ENCODE assay signal across 27 cellular contexts in genomic region chr14:71196921-71197320, GRCh38.
DNase-seq lines count a peak whose midpoint lies in the region; ATAC-seq and FAIRE-seq lines count a peak whose summit lies in the region.
"Had no signal": no experiment of that assay in that cellular context is flagged by ENCODE, and none has a peak within 500 bp of the region (broad histone marks: within the 10 kb centered on the region; RNA-seq: fewer than 3 reads in every experiment).

No MANE protein-coding gene starts in this region.

- ATAC-seq in right cardiac atrium (no peak), HG03442 (IDR thresholded peaks at IDR 0.05; ENCODE audit: unreplicated experiment) (no peak)
- ATAC-seq: GM12878 had no signal

- H3K27ac ChIP-seq in right cardiac atrium (ENCODE audit: low read length) (no peak overlapping the region), mesodermal cell (ENCODE audit: low read depth, low read length, severe bottlenecking) (peak overlapping the region; percentile 26)
- H3K27ac ChIP-seq: 22Rv1, BLaER1 had no signal

- H3K27me3 ChIP-seq in right cardiac atrium (ENCODE audit: control insufficient read depth, insufficient read depth), result no peaks in the 10 kb centered on the region
- H3K27me3 ChIP-seq: BE2C, BLaER1 had no signal

- FAIRE-seq in frontal cortex (lab: Jason Lieb, UNC), result no peak
- FAIRE-seq: A204.1, GM12878, GM12892, GM18507 had no signal

- DNase-seq in cardiac septum (ENCODE audit: low spot score) (peak; percentile 61), right cardiac atrium (no peak), amniotic epithelial cell (ENCODE audit: low read depth) (peak; percentile 53), frontal cortex (ENCODE audit: low spot score in 2 of 2) (no peak), pons (ENCODE audit: low spot score) (no peak)
- DNase-seq: ACHN; BE2C; C1 segment of cervical spinal cord; CD4-positive, alpha-beta memory T cell; CD4-positive, CD25-positive, alpha-beta regulatory T cell; CD8-positive, alpha-beta memory T cell; COR-L47; DMS 273 treated with DMSO at 0.1 percent for 48 hours; DMS153; DMS53; DMS79; DND-41; EL; GDM1 had no signal

- H3K9me3 ChIP-seq in right cardiac atrium (ENCODE audit: control insufficient read depth, low read length) (no peaks in the 10 kb centered on the region), mesodermal cell (ENCODE audit: control insufficient read depth, low read length) (peaks cover 8% of the 10 kb centered on the region)
- H3K9me3 ChIP-seq: BE2C, BLaER1 had no signal

- H3K36me3 ChIP-seq in mesodermal cell (ENCODE audit: control insufficient read depth, insufficient read depth, low read length), result no peaks in the 10 kb centered on the region
- H3K36me3 ChIP-seq: BE2C, BLaER1 had no signal

- WGBS in right cardiac atrium, result 84% methylated on average over 6 of the region's 6 CpGs
- 80 to 89% methylated on average over 3 to 6 of the region's 6 CpGs for WGBS in mesodermal cell (ENCODE audit: insufficient coverage in 2 of 2), 2 experiments

- H3K4me3 ChIP-seq in right cardiac atrium (ENCODE audit: low read length) (no peak overlapping the region), mesodermal cell (ENCODE audit: extremely low read depth, insufficient read depth, low read length, poor library complexity, severe bottlenecking) (no peak overlapping the region)
- H3K4me3 ChIP-seq: BLaER1, GM12878 had no signal

- H3K4me1 ChIP-seq in right cardiac atrium (ENCODE audit: control insufficient read depth, insufficient read depth, low read length) (no peaks in the 10 kb centered on the region), mesodermal cell (ENCODE audit: control insufficient read depth, insufficient read depth, low read length, poor library complexity, severe bottlenecking) (peaks cover 16% of the 10 kb centered on the region)
- H3K4me1 ChIP-seq: BE2C, BLaER1 had no signal

- intact Hi-C loops in cardiac septum (cut with DNase I) (no loop called here), right cardiac atrium (cut with DNase I) (no loop called here)

Comparison
In these comparisons a context has a peak if more than half of its experiments do, and no peak if none do; other contexts are left out.
1. DNase-seq: peak in cardiac septum (single experiment) and amniotic epithelial cell (single experiment); none in right cardiac atrium (0 of 3), frontal cortex (0 of 2) and pons (single experiment).